ENCODE assay signal across 26 cellular contexts in the genomic region with DNA sequence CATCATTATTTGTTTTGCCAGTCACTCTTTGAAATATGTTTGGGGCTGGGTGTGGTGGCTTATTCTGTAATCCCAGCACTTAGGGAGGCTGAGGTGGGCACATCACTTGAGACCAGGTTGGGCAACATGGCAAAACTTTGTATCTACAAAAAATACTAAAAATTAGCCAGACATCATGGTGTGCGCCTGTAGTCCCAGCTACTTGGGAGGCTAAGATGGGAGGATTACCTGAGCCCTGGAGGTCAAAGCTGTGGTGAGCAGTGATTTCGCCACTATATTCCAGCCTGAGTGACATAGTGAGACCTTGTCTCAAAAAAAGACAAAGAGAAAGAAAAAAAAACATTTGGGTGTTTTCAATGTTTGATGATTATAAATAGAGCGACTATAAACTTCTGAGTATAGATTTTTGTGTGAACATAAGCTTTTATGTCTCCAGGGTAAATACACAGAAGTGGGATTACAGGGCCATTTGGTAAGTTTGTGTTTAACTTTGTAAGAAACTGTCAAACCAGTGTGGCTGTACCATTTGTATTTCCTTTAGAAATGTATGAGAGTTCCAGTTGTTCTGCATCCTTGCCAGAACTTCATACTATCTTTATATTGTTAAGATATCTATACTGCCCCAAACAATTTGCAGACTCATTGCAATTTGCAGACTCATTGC.
"Had no signal": no experiment of that assay in that cellular context is flagged by ENCODE, and none has a peak within 500 bp of the region (broad histone marks: within the 10 kb centered on the region; RNA-seq: fewer than 3 reads in every experiment).

No MANE protein-coding gene starts in this region.

- H3K36me3 ChIP-seq: esophagus squamous epithelium, left lung, neural progenitor cell, prostate gland, thoracic aorta, upper lobe of right lung, uterus had no signal

- H3K4me3 Mint-ChIP-seq: nephron; neural progenitor cell; stimulated activated memory B cell treated with anti-CD40 and anti-IgM and Interleukin-4, amounts not matched to agents 10 μg/mL and 1 μg/mL and 100 μg/mL, for 72 hours; stimulated activated naive CD8-positive, alpha-beta T cell treated with anti-CD3 and anti-CD28 coated beads, Interleukin-15, Interleukin-2, amounts not matched to agents 100 ng/mL and 50 ng/mL, for 24 hours had no signal

- H3K4me3 ChIP-seq: esophagus squamous epithelium, left lung, neural progenitor cell, prostate gland, skin epidermis, spleen, thoracic aorta, tibial nerve, upper lobe of right lung, uterus had no signal

- ATAC-seq: effector memory CD8-positive, alpha-beta T cell; left lung; right cardiac atrium; stimulated activated memory B cell treated with anti-CD40 and anti-IgM and Interleukin-4, amounts not matched to agents 10 μg/mL and 1 μg/mL and 100 μg/mL, for 72 hours; upper lobe of right lung had no signal

- H3K27me3 Mint-ChIP-seq: effector memory CD8-positive, alpha-beta T cell; stimulated activated memory B cell treated with anti-CD40 and anti-IgM and Interleukin-4, amounts not matched to agents 10 μg/mL and 1 μg/mL and 100 μg/mL, for 72 hours; stimulated activated naive CD8-positive, alpha-beta T cell treated with anti-CD3 and anti-CD28 coated beads, Interleukin-15, Interleukin-2, amounts not matched to agents 100 ng/mL and 50 ng/mL, for 24 hours had no signal

- H3K27ac Mint-ChIP-seq: nephron; neural progenitor cell; stimulated activated memory B cell treated with anti-CD40 and anti-IgM and Interleukin-4, amounts not matched to agents 10 μg/mL and 1 μg/mL and 100 μg/mL, for 72 hours; stimulated activated naive CD8-positive, alpha-beta T cell treated with anti-CD3 and anti-CD28 coated beads, Interleukin-15, Interleukin-2, amounts not matched to agents 100 ng/mL and 50 ng/mL, for 24 hours had no signal

- H3K27ac ChIP-seq: esophagus squamous epithelium, left lung, neural progenitor cell, parathyroid adenoma, prostate gland, skin epidermis, spleen, thoracic aorta, tibial nerve, upper lobe of right lung, uterus had no signal

- H3K4me1 ChIP-seq: parathyroid adenoma, prostate gland had no signal

- H3K27me3 ChIP-seq: esophagus squamous epithelium, left lung, neural progenitor cell, spleen, tibial nerve, upper lobe of right lung, uterus had no signal

- H3K9me3 Mint-ChIP-seq: effector memory CD8-positive, alpha-beta T cell; nephron; stimulated activated memory B cell treated with anti-CD40 and anti-IgM and Interleukin-4, amounts not matched to agents 10 μg/mL and 1 μg/mL and 100 μg/mL, for 72 hours; stimulated activated naive CD8-positive, alpha-beta T cell treated with anti-CD3 and anti-CD28 coated beads, Interleukin-15, Interleukin-2, amounts not matched to agents 100 ng/mL and 50 ng/mL, for 24 hours had no signal

- DNase-seq: cerebellar nuclear complex; cortex of kidney; effector memory CD8-positive, alpha-beta T cell; erythroblast; esophagus squamous epithelium; left lung; mammary epithelial cell; mesendoderm; midbrain; right cardiac atrium; spleen; stimulated activated CD4-positive, alpha-beta T cell treated with anti-CD3 and anti-CD28 coated beads, Interleukin-4, amount 100 ng/mL, for 4 hours; upper lobe of right lung; uterus had no signal

- H3K9me3 ChIP-seq: esophagus squamous epithelium, left lung, prostate gland, spleen, thoracic aorta, tibial nerve, upper lobe of right lung, uterus had no signal

- FAIRE-seq: endometrium, frontal cortex, kidney had no signal
